8 cellular contexts compared by ENCODE assay signal in genomic region chr20:4150095-4150492, GRCh38. TPM values are rescaled to one million over a fixed set of nuclear protein-coding genes. Genes with fewer than 3 reads are reported as not detected.
DNase-seq lines count a peak whose midpoint lies in the region; ATAC-seq and TF ChIP-seq lines count a peak whose summit lies in the region.

No MANE protein-coding gene starts in this region.

- H3K4me1 ChIP-seq in breast epithelium (peaks cover 4 to 5% of the 10 kb centered on the region in 2 donors), lower lobe of right lung (peaks cover 16% of the 10 kb centered on the region), transverse colon (peaks cover 0 to 34% (median 19%) of the 10 kb centered on the region in 4 donors)

- H3K27ac Mint-ChIP-seq in activated T-cell treated with anti-CD3 and anti-CD28 coated beads, Interleukin-2, amount 50 U/mL, for 72 hours: no peak overlapping the region

- in situ Hi-C loops in transverse colon (cut with MboI; ENCODE audit: low pct_ligation_motif_present in 1 of 4, low pct_unique_long_range_greater_than_20kb in 1 of 4, low sequenced_read_pairs in 3 of 4): no loop called here

- H3K9me3 ChIP-seq in breast epithelium: no peaks in the 10 kb centered on the region
- H3K9me3 ChIP-seq in lower lobe of right lung: no peaks in the 10 kb centered on the region
- H3K9me3 ChIP-seq in transverse colon: no peaks in the 10 kb centered on the region

- H3K36me3 ChIP-seq in breast epithelium (no peaks in the 10 kb centered on the region), lower lobe of right lung (no peaks in the 10 kb centered on the region), transverse colon (no peaks in the 10 kb centered on the region)

- H3K36me3 Mint-ChIP-seq in activated T-cell treated with anti-CD3 and anti-CD28 coated beads, Interleukin-2, amount 50 U/mL, for 72 hours (ENCODE audit: insufficient read depth in 2 of 2): no peaks in the 10 kb centered on the region

- H3K4me3 ChIP-seq in breast epithelium (peak overlapping the region; percentile 68 to 82 (median 72)), lower lobe of right lung (peak overlapping the region; percentile 70), transverse colon (peak overlapping the region in 3 of 4 donors; percentile 71 to 85 (median 72))

- intact Hi-C loops in breast epithelium (cut with DNase I; ENCODE audit: low total_unique reads): no loop called here
- intact Hi-C loops in lower lobe of right lung (cut with DNase I): no loop called here
- intact Hi-C loops in transverse colon (cut with DNase I; ENCODE audit: low total_unique reads): no loop called here

- no peaks in the 10 kb centered on the region for H3K27me3 ChIP-seq in breast epithelium
- peaks cover 5% of the 10 kb centered on the region for H3K27me3 ChIP-seq in lower lobe of right lung (ENCODE audit: low read depth)
- H3K27me3 ChIP-seq in transverse colon: peaks cover 9% of the 10 kb centered on the region

- H3K27ac ChIP-seq in breast epithelium: no peak overlapping the region
- H3K27ac ChIP-seq in lower lobe of right lung: no peak overlapping the region
- no peak overlapping the region for H3K27ac ChIP-seq in transverse colon

- TF ChIP-seq POLR2A in breast epithelium (IDR thresholded peaks at IDR 0.05) (no peak), transverse colon (IDR thresholded peaks at IDR 0.05) (no peak)

- H3K27me3 Mint-ChIP-seq in activated T-cell treated with anti-CD3 and anti-CD28 coated beads, Interleukin-2, amount 50 U/mL, for 72 hours (ENCODE audit: low read depth): peaks cover 40% of the 10 kb centered on the region

- TF ChIP-seq CTCF in breast epithelium (IDR thresholded peaks at IDR 0.05) (no peak), lower lobe of right lung (IDR thresholded peaks at IDR 0.05) (no peak), transverse colon (IDR thresholded peaks at IDR 0.05) (no peak)

- no peak for DNase-seq in activated T-cell treated with anti-CD3 and anti-CD28 coated beads, Interleukin-2, amount 50 U/mL, for 72 hours
- DNase-seq in activated T-cell treated with anti-CD3 and anti-CD28 coated beads for 4 hours: no peak
- DNase-seq in breast epithelium (ENCODE audit: low spot score in 2 of 2): peak in 1 of 2 donors; percentile 24
- no peak for DNase-seq in lower lobe of right lung
- no peak for DNase-seq in transverse colon
- no peak for DNase-seq in NCI-H748 treated with DMSO at 0.1 percent for 48 hours (lab: John Stamatoyannopoulos, UW)
- no peak for DNase-seq in NCI-H1436 treated with DMSO at 0.1 percent for 48 hours (lab: John Stamatoyannopoulos, UW)
- DNase-seq in SHP77 treated with DMSO at 0.1 percent for 48 hours (lab: John Stamatoyannopoulos, UW): no peak

- H3K4me3 Mint-ChIP-seq in activated T-cell treated with anti-CD3 and anti-CD28 coated beads, Interleukin-2, amount 50 U/mL, for 72 hours: peak overlapping the region; percentile 56 to 69

- no peak for ATAC-seq in activated T-cell treated with anti-CD3 and anti-CD28 coated beads, Interleukin-2, amount 50 U/mL, for 72 hours (replicated peaks in 1 of 2)
- no peak for ATAC-seq in lower lobe of right lung

- H3K9me3 Mint-ChIP-seq in activated T-cell treated with anti-CD3 and anti-CD28 coated beads, Interleukin-2, amount 50 U/mL, for 72 hours: no peaks in the 10 kb centered on the region

- H3K4me1 Mint-ChIP-seq in activated T-cell treated with anti-CD3 and anti-CD28 coated beads, Interleukin-2, amount 50 U/mL, for 72 hours (ENCODE audit: low read depth): peaks cover 19% of the 10 kb centered on the region

- no peak for TF ChIP-seq EP300 in transverse colon (IDR thresholded peaks at IDR 0.05; ENCODE audit: low read depth)

- WGBS in transverse colon (ENCODE audit: low coverage in 1 of 2), 2 donors: 21 to 35% methylated on average over 7 of the region's 7 CpGs

RNA-seq across cellular contexts. Expression of gene SMOX, which starts 1.5 kb away (rescaled TPM):
- 10 to 100 TPM; 13.3 to 19.8 TPM for total RNA-seq in activated T-cell treated with anti-CD3 and anti-CD28 coated beads, Interleukin-2, amount 50 U/mL, for 72 hours
- 10 to 100 TPM in 1 of 3 donors, 1 to 10 TPM in 2; 4.2 to 19.0 (median 6.9) TPM for total RNA-seq in breast epithelium
- 5.3 TPM for total RNA-seq in lower lobe of right lung
- 10 to 100 TPM in 1 of 4 donors, 1 to 10 TPM in 2, not detected in 1; 2.0 to 32.4 (median 4.0) TPM for total RNA-seq in transverse colon
